9 cellular contexts compared by ENCODE assay signal in the genomic region with DNA sequence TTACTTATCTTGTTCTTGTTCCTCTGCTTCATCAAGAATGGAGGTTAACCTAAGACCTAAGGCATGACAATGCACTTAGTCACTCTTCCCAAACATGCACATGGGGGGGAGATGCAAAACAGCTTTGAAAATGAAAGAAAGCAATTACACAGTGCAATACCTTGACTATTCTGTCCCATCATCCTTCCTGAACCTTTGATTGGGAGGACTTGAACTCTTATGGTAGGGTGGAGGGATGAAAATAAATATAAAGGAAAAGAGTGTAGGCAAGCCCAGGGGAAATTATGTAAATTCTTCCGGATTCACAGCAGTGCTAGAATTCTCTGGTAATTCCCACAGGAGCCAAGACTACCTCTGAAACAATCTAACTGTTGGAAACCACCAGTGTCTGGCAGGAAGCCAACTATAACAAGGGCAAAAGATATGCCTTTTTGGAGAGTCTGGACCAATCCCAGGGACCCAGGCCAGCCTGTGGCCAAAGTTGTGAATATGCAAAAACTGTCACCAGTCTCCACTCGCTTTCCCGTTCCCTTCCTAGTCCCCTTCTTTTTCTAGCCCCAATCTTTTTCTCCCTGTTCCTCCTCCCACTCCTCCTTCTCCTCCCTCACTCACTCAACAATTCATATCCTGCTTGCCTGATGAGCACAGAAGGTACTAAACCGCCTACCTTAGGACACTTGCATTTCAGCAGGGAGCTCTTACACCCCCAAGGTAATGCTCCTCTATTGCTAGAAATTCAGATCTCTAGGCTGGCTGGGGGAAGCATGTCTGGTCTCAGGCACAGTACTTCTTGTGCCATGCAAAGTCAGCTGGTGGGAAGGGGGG. TPM values are rescaled to one million over a fixed set of nuclear protein-coding genes. Genes with fewer than 3 reads are reported as not detected.
DNase-seq lines count a peak whose midpoint lies in the region; ATAC-seq and TF ChIP-seq lines count a peak whose summit lies in the region.
"Had no signal": no experiment of that assay in that cellular context is flagged by ENCODE, and none has a peak within 500 bp of the region (broad histone marks: within the 10 kb centered on the region; RNA-seq: fewer than 3 reads in every experiment).

No MANE protein-coding gene starts in this region.

- H3K27ac Mint-ChIP-seq in natural killer cell treated with Interleukin-12 subunit alpha and Interleukin-12 subunit beta and Interleukin-15 and Interleukin-18, amount 100 ng/mL, for 72 hours = peak overlapping the region in 1 of 2 donors; percentile 10

- H2BK120ac ChIP-seq in mesendoderm (ENCODE audit: low read depth, low read length) = no peak overlapping the region

- no peak overlapping the region for H3K4ac ChIP-seq in mesendoderm (ENCODE audit: low read depth, low read length)

- peak; percentile 21 for ATAC-seq in GM19351 (IDR thresholded peaks at IDR 0.05; ENCODE audit: unreplicated experiment)
- ATAC-seq in natural killer cell treated with Interleukin-12 subunit alpha and Interleukin-12 subunit beta and Interleukin-15 and Interleukin-18, amount 100 ng/mL, for 72 hours = no peak
- no peak for ATAC-seq in GM21737 (IDR thresholded peaks at IDR 0.05; ENCODE audit: unreplicated experiment)

- peaks cover 13 to 22% of the 10 kb centered on the region in 2 donors for H3K27me3 Mint-ChIP-seq in natural killer cell treated with Interleukin-12 subunit alpha and Interleukin-12 subunit beta and Interleukin-15 and Interleukin-18, amount 100 ng/mL, for 72 hours

- no peak overlapping the region for H4K8ac ChIP-seq in mesendoderm (ENCODE audit: low read depth, low read length)

- no peak overlapping the region for H2BK5ac ChIP-seq in mesendoderm (ENCODE audit: low read length)

- DNase-seq in DMS79 treated with DMSO at 0.1 percent for 48 hours (lab: John Stamatoyannopoulos, UW) (peak; percentile 68), astrocyte of the spinal cord (ENCODE audit: low read depth, low spot score) (peak; percentile 95), mesendoderm (peak; percentile 50), NCI-H510A treated with DMSO at 0.1 percent for 48 hours (lab: John Stamatoyannopoulos, UW) (no peak)
- no peak for DNase-seq in natural killer cell treated with Interleukin-12 subunit alpha and Interleukin-12 subunit beta and Interleukin-15 and Interleukin-18, amount 100 ng/mL, for 72 hours (ENCODE audit: low spot score)

- no peaks in the 10 kb centered on the region for H3K36me3 Mint-ChIP-seq in natural killer cell treated with Interleukin-12 subunit alpha and Interleukin-12 subunit beta and Interleukin-15 and Interleukin-18, amount 100 ng/mL, for 72 hours

- H3K27me3 ChIP-seq in Loucy (ENCODE audit: insufficient read depth, low read length, poor library complexity, severe bottlenecking) (no peaks in the 10 kb centered on the region), mesendoderm (ENCODE audit: insufficient read depth, low read length, poor library complexity) (no peaks in the 10 kb centered on the region)

- no CpG with 5 or more reads among the region's 4 CpGs for WGBS in mesendoderm (ENCODE audit: extremely low coverage, insufficient coverage, low lambda C conversion rate)

- in situ Hi-C loops in astrocyte of the spinal cord (cut with HindIII; ENCODE audit: low sequenced_read_pairs) = no loop called here

- peaks cover 9% of the 10 kb centered on the region for H3K79me1 ChIP-seq in mesendoderm (ENCODE audit: low read length)

- no peaks in the 10 kb centered on the region for H3K9me3 Mint-ChIP-seq in natural killer cell treated with Interleukin-12 subunit alpha and Interleukin-12 subunit beta and Interleukin-15 and Interleukin-18, amount 100 ng/mL, for 72 hours

- H3K4me1 Mint-ChIP-seq in natural killer cell treated with Interleukin-12 subunit alpha and Interleukin-12 subunit beta and Interleukin-15 and Interleukin-18, amount 100 ng/mL, for 72 hours (ENCODE audit: low read depth in 2 of 2) = peaks cover 22 to 27% of the 10 kb centered on the region in 2 donors

- peak overlapping the region; percentile 11; the same call in 1 of the 2 replicates for H2AFZ ChIP-seq in Loucy (ENCODE audit: low read length)

- H3K23ac ChIP-seq in mesendoderm (ENCODE audit: low read length) = no peak overlapping the region

- 0 out of 2 replicates have a peak, but pooled peaks cover 5% of the 10 kb centered on the region for H3F3A ChIP-seq in Loucy (ENCODE audit: low read depth)

- H2BK15ac ChIP-seq in mesendoderm (replicated peaks; ENCODE audit: low read depth) = no peak overlapping the region

- no peak overlapping the region for H3K4me3 Mint-ChIP-seq in natural killer cell treated with Interleukin-12 subunit alpha and Interleukin-12 subunit beta and Interleukin-15 and Interleukin-18, amount 100 ng/mL, for 72 hours

- H3K4me2 ChIP-seq in Loucy (ENCODE audit: low read depth, low read length, poor library complexity, severe bottlenecking) = peak overlapping the region; percentile 5
- H3K4me2 ChIP-seq in mesendoderm (ENCODE audit: low read length) = no peak overlapping the region

- H4K20me1 ChIP-seq in Loucy (ENCODE audit: insufficient read depth, low read length, poor library complexity, severe bottlenecking) = peaks cover 14% of the 10 kb centered on the region

- H3K79me2 ChIP-seq in Loucy (ENCODE audit: insufficient read depth, low read length) = peaks cover 21% of the 10 kb centered on the region
- H3K79me2 ChIP-seq in mesendoderm (ENCODE audit: control insufficient read depth, insufficient read depth, low read length) = peaks cover 14% of the 10 kb centered on the region

- H3K9ac ChIP-seq in Loucy (ENCODE audit: low read depth, low read length, poor library complexity, severe bottlenecking) (no peak overlapping the region), mesendoderm (ENCODE audit: low read length) (no peak overlapping the region)

- H3K18ac ChIP-seq in mesendoderm (ENCODE audit: low read length) = no peak overlapping the region

- H4K5ac ChIP-seq in mesendoderm (ENCODE audit: low read length) = no peak overlapping the region

- H2AK5ac ChIP-seq in mesendoderm (ENCODE audit: low read length) = no peak overlapping the region

- no peaks in the 10 kb centered on the region for H3K9me3 ChIP-seq in Loucy (ENCODE audit: insufficient read depth, low read depth, low read length)
- H3K9me3 ChIP-seq: neutrophil had no signal

- H3K9me2 ChIP-seq in Loucy (replicated peaks; ENCODE audit: low read depth, low read length) = no peaks in the 10 kb centered on the region

- no peak overlapping the region for H3K56ac ChIP-seq in mesendoderm (ENCODE audit: low read length)

- no peak overlapping the region for H3K4me3 ChIP-seq in Loucy (ENCODE audit: low read length, poor library complexity, severe bottlenecking)
- H3K4me3 ChIP-seq in astrocyte of the spinal cord (ENCODE audit: low read depth, low read length) = peak overlapping the region; percentile 17
- no peak overlapping the region for H3K4me3 ChIP-seq in mesendoderm (ENCODE audit: low read length)

- TF ChIP-seq CTCF in Loucy (conservative IDR thresholded peaks at IDR 0.05; ENCODE audit: low read length) = no peak
- TF ChIP-seq CTCF in astrocyte of the spinal cord (IDR thresholded peaks at IDR 0.05; ENCODE audit: low read depth, low read length) = no peak

- peaks cover 25% of the 10 kb centered on the region for H3K4me1 ChIP-seq in Loucy (ENCODE audit: insufficient read depth, low read length, poor library complexity, severe bottlenecking)
- peaks cover 10% of the 10 kb centered on the region for H3K4me1 ChIP-seq in mesendoderm (ENCODE audit: control insufficient read depth, low read depth, low read length)

- no peak overlapping the region for H3K27ac ChIP-seq in mesendoderm (ENCODE audit: low read depth, low read length)
- H3K27ac ChIP-seq: neutrophil had no signal

- no peaks in the 10 kb centered on the region for H3K36me3 ChIP-seq in Loucy (ENCODE audit: insufficient read depth, low read length)
- H3K36me3 ChIP-seq in mesendoderm (ENCODE audit: control insufficient read depth, insufficient read depth, low read length) = no peaks in the 10 kb centered on the region
- H3K36me3 ChIP-seq: neutrophil had no signal

RNA-seq across cellular contexts. Expression of a gene that starts 2.5 kb away (rescaled TPM):
- polyA plus RNA-seq in mesendoderm (2013, experiment 1 of 2) = 127 TPM
- polyA plus RNA-seq in mesendoderm (2013, experiment 2 of 2) = 127 TPM
- total RNA-seq in natural killer cell treated with Interleukin-12 subunit alpha and Interleukin-12 subunit beta and Interleukin-15 and Interleukin-18, amount 100 ng/mL, for 72 hours = 10 to 100 TPM; 22.8 to 25.7 TPM

Comparison
In these comparisons a context has a peak if more than half of its experiments do, and no peak if none do; other contexts are left out.
1. DNase-seq: peak in DMS79 treated with DMSO at 0.1 percent for 48 hours (single experiment), astrocyte of the spinal cord (single experiment) and mesendoderm (single experiment); none in natural killer cell treated with Interleukin-12 subunit alpha and Interleukin-12 subunit beta and Interleukin-15 and Interleukin-18, amount 100 ng/mL, for 72 hours (single experiment) and NCI-H510A treated with DMSO at 0.1 percent for 48 hours (single experiment).